Comparison of ENCODE assay signal across 14 cellular contexts in genomic region chr6:128694303-128695009, GRCh38.
DNase-seq lines count a peak whose midpoint lies in the region; ATAC-seq lines count a peak whose summit lies in the region.
"Had no signal": no experiment of that assay in that cellular context is flagged by ENCODE, and none has a peak within 500 bp of the region (broad histone marks: within the 10 kb centered on the region; RNA-seq: fewer than 3 reads in every experiment).

No MANE protein-coding gene starts in this region.

- no peak overlapping the region for H3K14ac ChIP-seq in neuronal stem cell (ENCODE audit: low read length)

- H2AK5ac ChIP-seq in neuronal stem cell (ENCODE audit: low read depth, low read length) = no peak overlapping the region

- no peak overlapping the region for H3K4ac ChIP-seq in neuronal stem cell (ENCODE audit: low read length)

- no peak overlapping the region for H3K4me2 ChIP-seq in neuronal stem cell (ENCODE audit: insufficient read depth, low read length, poor library complexity, severe bottlenecking)

- peak overlapping the region; percentile 6 for H2AFZ ChIP-seq in neuronal stem cell (ENCODE audit: low read length)
- H2AFZ ChIP-seq: parathyroid adenoma had no signal

- no peaks in the 10 kb centered on the region for H3K79me1 ChIP-seq in neuronal stem cell (ENCODE audit: low read depth, low read length)

- H3K4me1 ChIP-seq in neuronal stem cell (ENCODE audit: control insufficient read depth in 2 of 2, insufficient read depth in 1 of 2, low read depth in 1 of 2, low read length in 2 of 2) = peaks cover 0 to 5% of the 10 kb centered on the region in 2 donors
- H3K4me1 ChIP-seq: parathyroid adenoma had no signal

- no CpG with 5 or more reads among the region's 1 CpG for WGBS in neuronal stem cell (ENCODE audit: extremely low coverage in 2 of 2, insufficient read length in 2 of 2, insufficient replicate concordance in 1 of 2), 2 donors

- no peaks in the 10 kb centered on the region for H3K36me3 ChIP-seq in neuronal stem cell (replicated peaks in 1 of 2; ENCODE audit: control insufficient read depth in 2 of 2, insufficient read depth in 2 of 2, low read length in 2 of 2)
- H3K36me3 ChIP-seq in MG63 = no peaks in the 10 kb centered on the region
- H3K36me3 ChIP-seq: brain microvascular endothelial cell had no signal

- no peak overlapping the region for H3K9ac ChIP-seq in neuronal stem cell (ENCODE audit: low read depth, low read length, poor library complexity)
- H3K9ac ChIP-seq: parathyroid adenoma had no signal

- no peak overlapping the region for H3K23ac ChIP-seq in neuronal stem cell (ENCODE audit: low read depth, low read length, poor library complexity)

- no peak overlapping the region for H2BK15ac ChIP-seq in neuronal stem cell (ENCODE audit: low read length)

- no peak overlapping the region for H3K18ac ChIP-seq in neuronal stem cell (ENCODE audit: low read length)

- no peak overlapping the region for H3K4me3 ChIP-seq in neuronal stem cell (ENCODE audit: low read length in 2 of 2)
- no peak overlapping the region for H3K4me3 ChIP-seq in MG63

- no peak overlapping the region for H2BK5ac ChIP-seq in neuronal stem cell (ENCODE audit: low read length)

- H4K8ac ChIP-seq in neuronal stem cell (ENCODE audit: low read depth, low read length) = no peak overlapping the region

- no peak overlapping the region for H3K27ac ChIP-seq in neuronal stem cell (replicated peaks; ENCODE audit: low read length)
- H3K27ac ChIP-seq: brain microvascular endothelial cell, C4-2B, parathyroid adenoma had no signal

- H3K27me3 ChIP-seq in neuronal stem cell (ENCODE audit: control insufficient read depth in 3 of 3, insufficient read depth in 3 of 3, low read depth in 1 of 3, low read length in 3 of 3) (no peaks in the 10 kb centered on the region), MG63 (no peaks in the 10 kb centered on the region)
- H3K27me3 ChIP-seq: brain microvascular endothelial cell had no signal

- H2BK12ac ChIP-seq in neuronal stem cell (ENCODE audit: low read length) = no peak overlapping the region

- ATAC-seq in GM19043 (IDR thresholded peaks at IDR 0.05; ENCODE audit: low read depth, unreplicated experiment) (peak; percentile 95), GM21825 (IDR thresholded peaks at IDR 0.05; ENCODE audit: unreplicated experiment) (peak; percentile 96), HG03139 (IDR thresholded peaks at IDR 0.05; ENCODE audit: unreplicated experiment) (peak; percentile 91), HG03565 (IDR thresholded peaks at IDR 0.05; ENCODE audit: unreplicated experiment) (no peak)
- ATAC-seq: stimulated activated memory B cell treated with anti-CD40 and anti-IgM and Interleukin-4, amounts not matched to agents 10 μg/mL and 1 μg/mL and 100 μg/mL, for 72 hours had no signal

- H4K91ac ChIP-seq in neuronal stem cell (ENCODE audit: low read depth, low read length, poor library complexity) = no peak overlapping the region

- H2BK120ac ChIP-seq in neuronal stem cell (ENCODE audit: low read depth, low read length) = no peak overlapping the region

- H3K9me3 ChIP-seq in neuronal stem cell (replicated peaks in 1 of 2; ENCODE audit: control insufficient read depth in 2 of 2, insufficient read depth in 1 of 2, low read depth in 1 of 2, low read length in 2 of 2) (no peaks in the 10 kb centered on the region), MG63 (peaks cover 3% of the 10 kb centered on the region; the same call in 1 of the 2 replicates)

- DNase-seq in neuronal stem cell (ENCODE audit: low spot score) (no peak), MG63 (no peak), RPMI8226 (no peak)
- DNase-seq: activated CD4-positive, alpha-beta T cell treated with anti-CD3 and anti-CD28 coated beads for 1 hour; brain microvascular endothelial cell; GOT3; NCI-H187 treated with DMSO at 0.1 percent for 48 hours had no signal
